Comparison of ENCODE assay signal across 9 cellular contexts in the genomic region with DNA sequence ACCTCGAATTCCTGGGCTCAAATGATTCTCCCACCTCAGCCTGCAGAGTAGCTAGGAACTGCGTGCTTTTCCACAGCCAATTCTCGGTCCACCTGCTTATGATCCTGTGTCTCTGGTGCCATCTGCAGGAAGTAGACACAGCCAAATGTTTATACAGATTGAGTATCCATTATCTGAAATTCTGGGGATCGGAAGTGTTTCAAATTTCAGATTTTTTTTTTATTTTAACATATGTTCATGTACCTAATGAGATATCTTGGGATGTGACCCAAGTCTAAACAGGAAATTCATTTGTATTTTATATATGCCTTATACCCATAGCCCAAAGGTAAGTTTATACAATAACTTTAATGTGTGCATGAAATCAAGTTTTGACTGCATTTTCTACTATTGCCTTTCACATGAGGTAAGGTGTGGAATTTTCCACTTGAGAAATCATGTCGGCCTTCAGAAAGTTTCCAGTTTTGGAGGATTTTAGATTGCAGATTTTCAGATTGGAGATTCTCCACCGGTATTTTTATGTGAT.
A peak's percentile ranks its signal among the peaks of the same experiment; 100 is the strongest.
DNase-seq lines count a peak whose midpoint lies in the region; ATAC-seq and TF ChIP-seq lines count a peak whose summit lies in the region.
"Had no signal": no experiment of that assay in that cellular context is flagged by ENCODE, and none has a peak within 500 bp of the region (broad histone marks: within the 10 kb centered on the region; RNA-seq: fewer than 3 reads in every experiment).

No MANE protein-coding gene starts in this region.

- no peaks in the 10 kb centered on the region for H3K36me3 Mint-ChIP-seq in T-cell

- DNase-seq in NCI-H1417 (lab: John Stamatoyannopoulos, UW) (peak; percentile 23 to 72 (median 51)), NCI-H1417 treated with DMSO at 0.1 percent for 48 hours (lab: John Stamatoyannopoulos, UW) (no peak), HuH-7 (ENCODE audit: low spot score) (peak; percentile 25), T-cell (peak in 1 of 34 experiments; percentile 12), foreskin fibroblast (peak; percentile 50 to 81), retinal pigment epithelial cell (ENCODE audit: low read depth) (no peak), NCI-H526 (lab: John Stamatoyannopoulos, UW) (no peak)
- DNase-seq: activated B cell treated with CpG ODN at 0.5 μM for 24 hours had no signal

- H3K4me3 ChIP-seq in foreskin fibroblast (ENCODE audit: low read depth in 1 of 2, low read length in 2 of 2) (no peak overlapping the region), retinal pigment epithelial cell (ENCODE audit: low read length) (no peak overlapping the region)

- H3K4me1 Mint-ChIP-seq in T-cell = peaks cover 5 to 6% (median 5%) of the 10 kb centered on the region in 3 donors
- H3K4me1 Mint-ChIP-seq: activated B cell treated with CpG ODN at 0.5 μM for 24 hours had no signal

- H3K9me3 Mint-ChIP-seq in T-cell = no peaks in the 10 kb centered on the region
- H3K9me3 Mint-ChIP-seq: activated B cell treated with CpG ODN at 0.5 μM for 24 hours had no signal

- H3K4me3 Mint-ChIP-seq in T-cell = peak overlapping the region; percentile 19 to 52 (median 34)
- H3K4me3 Mint-ChIP-seq: activated B cell treated with CpG ODN at 0.5 μM for 24 hours had no signal

- peak; percentile 61 for TF ChIP-seq CTCF in foreskin fibroblast (IDR thresholded peaks at IDR 0.05; ENCODE audit: low read depth, low read length)
- peak; percentile 62 for TF ChIP-seq CTCF in retinal pigment epithelial cell (conservative IDR thresholded peaks at IDR 0.05; ENCODE audit: low read depth, low read length)

- CTCF ChIA-PET in T-cell (lab: Charles Lee) = interaction anchor here in 1 of 2 donors (0.6 to 1.9 kb wide), 3 partner anchors 28 to 378 kb away, joined by 3 to 4 read pairs (median 3); a partner anchor contains a TSS

- H3K27me3 Mint-ChIP-seq in T-cell = peaks cover 30 to 33% of the 10 kb centered on the region in 2 donors

- POLR2A ChIA-PET in T-cell (lab: Charles Lee) = interaction anchor here in 1 of 2 donors (0.6 kb wide), 1 partner anchor 29 kb away, joined by 3 read pairs; no protein-coding TSS in a partner anchor

- H3K27ac Mint-ChIP-seq in T-cell = peak overlapping the region in 1 of 2 donors; percentile 13
- H3K27ac Mint-ChIP-seq: activated B cell treated with CpG ODN at 0.5 μM for 24 hours had no signal

- peak in 1 of 4 experiments; percentile 40 for ATAC-seq in T-cell (replicated peaks in 1 of 4)
- no peak for ATAC-seq in HG03378 (IDR thresholded peaks at IDR 0.05; ENCODE audit: unreplicated experiment)

Comparison
In these comparisons a context has a peak if more than half of its experiments do, and no peak if none do; other contexts are left out.
1. DNase-seq: peak in NCI-H1417 (3 of 3), HuH-7 (single experiment) and foreskin fibroblast (2 of 2); none in NCI-H1417 treated with DMSO at 0.1 percent for 48 hours (single experiment), retinal pigment epithelial cell (single experiment) and NCI-H526 (0 of 2).